In the genomic region with DNA sequence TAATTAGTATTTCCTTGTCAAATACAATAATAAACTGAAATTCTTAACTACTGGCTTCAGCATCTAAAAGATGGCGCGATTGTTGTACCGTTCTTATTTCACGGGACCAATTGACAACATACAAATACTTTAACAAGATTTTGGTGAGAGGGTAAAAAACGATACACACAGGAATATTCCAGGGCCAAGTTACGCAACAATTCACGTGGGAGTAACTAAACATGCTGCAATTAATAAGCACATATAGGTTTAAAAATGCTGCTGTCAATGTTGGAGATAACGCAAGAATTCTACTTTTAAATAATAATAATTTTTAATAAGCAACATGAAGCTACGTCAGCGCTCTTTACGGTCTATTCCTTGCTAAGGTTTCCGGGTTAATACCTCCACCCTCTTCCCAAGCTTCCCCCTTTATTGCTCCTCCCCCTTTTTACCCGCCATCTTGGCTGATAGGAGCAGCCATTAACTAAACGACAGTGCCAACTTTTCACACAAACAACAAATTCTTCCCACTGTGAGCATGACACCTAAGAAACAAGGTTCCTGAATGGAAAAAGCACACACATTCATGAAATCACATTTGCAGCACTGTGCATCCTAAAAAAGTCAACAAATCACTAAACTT, we compare ENCODE assay signal across 9 cellular contexts.
DNase-seq lines count a peak whose midpoint lies in the region; FAIRE-seq and TF ChIP-seq lines count a peak whose summit lies in the region.
"Had no signal": no experiment of that assay in that cellular context is flagged by ENCODE, and none has a peak within 500 bp of the region (broad histone marks: within the 10 kb centered on the region; RNA-seq: fewer than 3 reads in every experiment).

No MANE protein-coding gene starts in this region.

- H2AFZ ChIP-seq in parathyroid adenoma: no peak overlapping the region

- H3K27me3 ChIP-seq in effector memory CD4-positive, alpha-beta T cell (replicated peaks; ENCODE audit: control insufficient read depth, insufficient read depth, low read length, poor library complexity, severe bottlenecking): no peaks in the 10 kb centered on the region
- no peaks in the 10 kb centered on the region for H3K27me3 ChIP-seq in parathyroid adenoma (ENCODE audit: control insufficient read depth, insufficient read depth, low read length)

- DNase-seq in NK-92 treated with Interleukin-12 subunit alpha and Interleukin-12 subunit beta, amount 100 ng/mL, for 24 hours (lab: John Stamatoyannopoulos, UW): peak; percentile 10
- DNase-seq in NK-92 (lab: John Stamatoyannopoulos, UW; ENCODE audit: unreplicated experiment) (no peak), RCC 7860 (ENCODE audit: low spot score) (peak; percentile 64), NOMO-1 treated with DMSO at 0.1 percent for 48 hours (lab: John Stamatoyannopoulos, UW; ENCODE audit: unreplicated experiment) (no peak), NCI-H2081 treated with DMSO at 0.1 percent for 48 hours (lab: John Stamatoyannopoulos, UW) (no peak), epidermal melanocyte (ENCODE audit: insufficient read length, low spot score) (no peak)
- DNase-seq in effector memory CD4-positive, alpha-beta T cell: peak in 2 of 3 donors; percentile 11 to 43
- DNase-seq: naive B cell had no signal

- no peak overlapping the region for H3K9ac ChIP-seq in parathyroid adenoma

- no peaks in the 10 kb centered on the region for H3K79me2 ChIP-seq in parathyroid adenoma

- H3K4me2 ChIP-seq in parathyroid adenoma (ENCODE audit: low read length): peak overlapping the region; percentile 73

- peak; percentile 89 for FAIRE-seq in RCC 7860 (lab: Jason Lieb, UNC)

- H3K4me1 ChIP-seq in effector memory CD4-positive, alpha-beta T cell (ENCODE audit: control insufficient read depth, insufficient read depth, low read length, poor library complexity, severe bottlenecking): no peaks in the 10 kb centered on the region
- no peaks in the 10 kb centered on the region for H3K4me1 ChIP-seq in parathyroid adenoma

- H3K27ac ChIP-seq in effector memory CD4-positive, alpha-beta T cell (ENCODE audit: insufficient read depth, low read length, poor library complexity, severe bottlenecking): peak overlapping the region; percentile 94
- H3K27ac ChIP-seq in parathyroid adenoma: peak overlapping the region; percentile 51

- peak overlapping the region; percentile 54 for H3K4me3 ChIP-seq in effector memory CD4-positive, alpha-beta T cell (ENCODE audit: insufficient read depth, low read depth, low read length, poor library complexity, severe bottlenecking)
- H3K4me3 ChIP-seq in parathyroid adenoma (ENCODE audit: low read depth, low read length): peak overlapping the region; percentile 95

- no peak for TF ChIP-seq CTCF in parathyroid adenoma (IDR thresholded peaks at IDR 0.05)

- no peaks in the 10 kb centered on the region for H3K9me3 ChIP-seq in effector memory CD4-positive, alpha-beta T cell (ENCODE audit: control insufficient read depth, low read length)
- no peaks in the 10 kb centered on the region for H3K9me3 ChIP-seq in parathyroid adenoma (ENCODE audit: control insufficient read depth, low read length)

- H3K36me3 ChIP-seq in effector memory CD4-positive, alpha-beta T cell (ENCODE audit: control insufficient read depth, insufficient read depth, low read length): no peaks in the 10 kb centered on the region
- H3K36me3 ChIP-seq in parathyroid adenoma (ENCODE audit: control insufficient read depth, insufficient read depth, low read length): no peaks in the 10 kb centered on the region

Comparison
In these comparisons a context has a peak if more than half of its experiments do, and no peak if none do; other contexts are left out.
1. DNase-seq: peak in NK-92 treated with Interleukin-12 subunit alpha and Interleukin-12 subunit beta, amount 100 ng/mL, for 24 hours (single experiment), RCC 7860 (single experiment) and effector memory CD4-positive, alpha-beta T cell (2 of 3); none in NK-92 (single experiment), NOMO-1 treated with DMSO at 0.1 percent for 48 hours (single experiment), NCI-H2081 treated with DMSO at 0.1 percent for 48 hours (single experiment) and epidermal melanocyte (single experiment).